In genomic region chr12:11881835-11882234, GRCh38 we compare ENCODE assay signal across 26 cellular contexts.
A peak's percentile ranks its signal among the peaks of the same experiment; 100 is the strongest.
DNase-seq lines count a peak whose midpoint lies in the region; ATAC-seq, FAIRE-seq and TF ChIP-seq lines count a peak whose summit lies in the region.
"Had no signal": no experiment of that assay in that cellular context is flagged by ENCODE, and none has a peak within 500 bp of the region (broad histone marks: within the 10 kb centered on the region; RNA-seq: fewer than 3 reads in every experiment).

No MANE protein-coding gene starts in this region.

- TF ChIP-seq POLR2A in endothelial cell of umbilical vein (IDR thresholded peaks at IDR 0.05; ENCODE audit: low read depth, low read length) (no peak), esophagus squamous epithelium (IDR thresholded peaks at IDR 0.05) (no peak)

- H4K20me1 ChIP-seq in OCI-LY1 (ENCODE audit: insufficient read depth, low read length) (no peaks in the 10 kb centered on the region), endothelial cell of umbilical vein (replicated peaks; ENCODE audit: control insufficient read depth, extremely low read depth, insufficient read depth, low read length) (no peaks in the 10 kb centered on the region)

- H3K4me2 ChIP-seq in OCI-LY1 (ENCODE audit: low read length) = no peak overlapping the region
- H3K4me2 ChIP-seq in endothelial cell of umbilical vein (ENCODE audit: insufficient read depth, low read length) = peak overlapping the region; percentile 3

- CTCF ChIA-PET in endothelial cell of umbilical vein (lab: Charles Lee) = interaction anchor here (1.2 kb wide), 1 partner anchor 300 kb away, joined by 5 read pairs; no protein-coding TSS in a partner anchor

- H3K9me3 ChIP-seq in OCI-LY1 (ENCODE audit: low read length) (no peaks in the 10 kb centered on the region), endothelial cell of umbilical vein (replicated peaks; ENCODE audit: control insufficient read depth, insufficient read depth, low read length) (no peaks in the 10 kb centered on the region), pancreas (no peaks in the 10 kb centered on the region), esophagus squamous epithelium (no peaks in the 10 kb centered on the region)
- H3K9me3 ChIP-seq: vagina had no signal

- intact Hi-C loops in endothelial cell of umbilical vein (cut with micrococcal nuclease) = loop anchor here (5.0 kb wide), 1 partner anchor 135 kb away; no protein-coding TSS in a partner anchor
- intact Hi-C loops in pancreas (cut with DNase I) = no loop called here
- intact Hi-C loops in esophagus squamous epithelium (cut with DNase I) = no loop called here

- H3K27me3 ChIP-seq in OCI-LY1 (ENCODE audit: insufficient read depth, low read length) = no peaks in the 10 kb centered on the region
- H3K27me3 ChIP-seq in endothelial cell of umbilical vein (ENCODE audit: control insufficient read depth in 2 of 2, insufficient read depth in 2 of 2, low read length in 2 of 2) = no peaks in the 10 kb centered on the region
- H3K27me3 ChIP-seq in rectal smooth muscle tissue (ENCODE audit: control insufficient read depth, insufficient read depth, low read length) = no peaks in the 10 kb centered on the region
- no peaks in the 10 kb centered on the region for H3K27me3 ChIP-seq in pancreas
- H3K27me3 ChIP-seq in esophagus squamous epithelium = no peaks in the 10 kb centered on the region
- H3K27me3 ChIP-seq: dorsolateral prefrontal cortex, vagina had no signal

- H3K36me3 ChIP-seq in OCI-LY1 (ENCODE audit: insufficient read depth, low read length) (peaks cover 13% of the 10 kb centered on the region; the same call in 1 of the 2 replicates), endothelial cell of umbilical vein (ENCODE audit: control insufficient read depth in 2 of 2, extremely low read depth in 1 of 2, insufficient read depth in 2 of 2, low read length in 2 of 2) (peaks cover 0 to 8% of the 10 kb centered on the region in 2 experiments), rectal smooth muscle tissue (ENCODE audit: control insufficient read depth, insufficient read depth, low read length) (peaks cover 2% of the 10 kb centered on the region), pancreas (no peaks in the 10 kb centered on the region), esophagus squamous epithelium (peaks cover 0 to 35% (median 0%) of the 10 kb centered on the region in 3 donors)

- no peaks in the 10 kb centered on the region for H3K9me1 ChIP-seq in endothelial cell of umbilical vein (replicated peaks; ENCODE audit: control insufficient read depth, extremely low read depth, insufficient read depth, low read length)

- H2AFZ ChIP-seq in OCI-LY1 (ENCODE audit: low read length) (no peak overlapping the region), endothelial cell of umbilical vein (ENCODE audit: low read depth, low read length) (no peak overlapping the region)

- no peak overlapping the region; the same call in 1 of the 2 replicates for H3K9ac ChIP-seq in OCI-LY1 (ENCODE audit: low read length)
- no peak overlapping the region for H3K9ac ChIP-seq in endothelial cell of umbilical vein (replicated peaks; ENCODE audit: extremely low read depth, insufficient read depth, low read length)
- H3K9ac ChIP-seq in rectal smooth muscle tissue (ENCODE audit: low read length) = no peak overlapping the region

- DNase-seq in DMS53 (lab: John Stamatoyannopoulos, UW) (peak; percentile 95), endothelial cell of umbilical vein (ENCODE audit: low read depth, low spot score) (no peak), glomerular visceral epithelial cell (ENCODE audit: extremely low spot score) (no peak), pancreas (no peak), NCI-H2196 treated with DMSO at 0.1 percent for 48 hours (lab: John Stamatoyannopoulos, UW; ENCODE audit: unreplicated experiment) (no peak), esophagus squamous epithelium (lab: John Stamatoyannopoulos, UW) (no peak)
- DNase-seq: activated CD4-positive, CD25-positive, alpha-beta regulatory T cell treated with anti-CD3 and anti-CD28 coated beads, Interleukin-2, amount 50 U/mL, for 72 hours; activated T-cell treated with anti-CD3 and anti-CD28 coated beads, Interleukin-2, amount 50 U/mL, for 48 hours; aorta; C1 segment of cervical spinal cord; caudate nucleus; dorsolateral prefrontal cortex; H9; hippocampal formation; naive thymus-derived CD4-positive, alpha-beta T cell; NCI-H1436 treated with DMSO at 0.1 percent for 48 hours; NCI-H2171; NCI-H526 treated with DMSO at 0.1 percent for 48 hours; right cardiac atrium; stimulated activated CD4-positive, alpha-beta T cell treated with anti-CD3 and anti-CD28 coated beads, Interleukin-15, amount 100 ng/mL, for 24 hours had no signal

- FAIRE-seq in endothelial cell of umbilical vein (lab: Jason Lieb, UNC) = peak; percentile 15
- no peak for FAIRE-seq in pancreas (lab: Jason Lieb, UNC)
- FAIRE-seq: G401.6 had no signal

- H3K79me2 ChIP-seq in OCI-LY1 (ENCODE audit: insufficient read depth, low read length) (no peaks in the 10 kb centered on the region), endothelial cell of umbilical vein (ENCODE audit: control insufficient read depth, insufficient read depth, low read length) (peaks cover 13% of the 10 kb centered on the region)

- BruUV-seq in endothelial cell of umbilical vein (replicated peaks; lab: Mats Ljungman, UMichigan) = no TSS peak

- H3K4me3 ChIP-seq in OCI-LY1 (ENCODE audit: low read depth, low read length, poor library complexity, severe bottlenecking) = no peak overlapping the region
- H3K4me3 ChIP-seq in endothelial cell of umbilical vein (replicated peaks in 1 of 3; ENCODE audit: insufficient read depth in 1 of 3, low read depth in 1 of 3, low read length in 3 of 3) = no peak overlapping the region
- H3K4me3 ChIP-seq in rectal smooth muscle tissue (ENCODE audit: low read length) = no peak overlapping the region
- no peak overlapping the region for H3K4me3 ChIP-seq in pancreas
- H3K4me3 ChIP-seq in esophagus squamous epithelium = no peak overlapping the region
- H3K4me3 ChIP-seq: dorsolateral prefrontal cortex, vagina had no signal

- peaks cover 68% of the 10 kb centered on the region for H3K4me1 ChIP-seq in OCI-LY1 (ENCODE audit: insufficient read depth, low read length, severe bottlenecking)
- peaks cover 77% of the 10 kb centered on the region for H3K4me1 ChIP-seq in endothelial cell of umbilical vein (ENCODE audit: control insufficient read depth, extremely low read depth, insufficient read depth, low read length)
- peaks cover 30% of the 10 kb centered on the region for H3K4me1 ChIP-seq in rectal smooth muscle tissue (ENCODE audit: control insufficient read depth, insufficient read depth, low read length)
- peaks cover 28 to 53% (median 28%) of the 10 kb centered on the region in 3 donors for H3K4me1 ChIP-seq in pancreas
- peaks cover 37 to 70% (median 43%) of the 10 kb centered on the region in 3 donors for H3K4me1 ChIP-seq in esophagus squamous epithelium

- POLR2A ChIA-PET in endothelial cell of umbilical vein (lab: Charles Lee) = no interaction called here

- WGBS in pancreas, 2 donors = 54 to 57% methylated on average over 2 of the region's 2 CpGs
- 88 to 93% methylated on average over 1 to 2 of the region's 2 CpGs for WGBS in esophagus squamous epithelium, 2 donors

- TF ChIP-seq CTCF in OCI-LY1 (IDR thresholded peaks at IDR 0.05; ENCODE audit: low read length) = no peak
- TF ChIP-seq CTCF in endothelial cell of umbilical vein (IDR thresholded peaks at IDR 0.05; ENCODE audit: extremely low read depth in 1 of 2, insufficient read depth in 1 of 2, low read depth in 1 of 2, low read length in 2 of 2) = no peak
- no peak for TF ChIP-seq CTCF in pancreas (IDR thresholded peaks at IDR 0.05)
- TF ChIP-seq CTCF in esophagus squamous epithelium (IDR thresholded peaks at IDR 0.05) = no peak

- no peak for ATAC-seq in pancreas
- ATAC-seq: activated naive CD4-positive, alpha-beta T cell treated with anti-CD3 and anti-CD28 coated beads, Interleukin-2, amount 50 U/mL, for 72 hours; naive thymus-derived CD4-positive, alpha-beta T cell; right cardiac atrium had no signal

- no peaks in the 10 kb centered on the region for H3K9me2 ChIP-seq in OCI-LY1 (ENCODE audit: low read depth, low read length)

- dilution Hi-C loops in endothelial cell of umbilical vein (cut with MboI; ENCODE audit: extremely low pct_ligation_motif_present, low sequenced_read_pairs) = no loop called here

- peak overlapping the region; percentile 67 for H3K27ac ChIP-seq in OCI-LY1 (ENCODE audit: low read depth, low read length, poor library complexity, severe bottlenecking)
- H3K27ac ChIP-seq in endothelial cell of umbilical vein (ENCODE audit: insufficient read depth, low read depth, low read length) = peak overlapping the region; percentile 30
- H3K27ac ChIP-seq in rectal smooth muscle tissue (ENCODE audit: low read depth, low read length) = peak overlapping the region; percentile 59
- H3K27ac ChIP-seq in pancreas = peak overlapping the region in 1 of 4 donors; percentile 18
- no peak overlapping the region for H3K27ac ChIP-seq in esophagus squamous epithelium
- H3K27ac ChIP-seq: dorsolateral prefrontal cortex, epithelial cell of prostate, vagina had no signal

- H3F3A ChIP-seq in OCI-LY1 (ENCODE audit: insufficient read depth, low read length) = no peaks in the 10 kb centered on the region

TF ChIP-seq in endothelial cell of umbilical vein, 7 proteins besides CTCF, POLR2A, EP300 and RAD21:
- TF ChIP-seq MYC (IDR thresholded peaks at IDR 0.05; ENCODE audit: low read depth, low read length) = no peak
- TF ChIP-seq POLR2AphosphoS5 (IDR thresholded peaks at IDR 0.05; ENCODE audit: insufficient read depth, low read depth, low read length) = no peak
- TF ChIP-seq JUN (IDR thresholded peaks at IDR 0.05; ENCODE audit: borderline replicate concordance, insufficient read depth, insufficient read length, low read depth) = no peak
- TF ChIP-seq FOS (IDR thresholded peaks at IDR 0.05; ENCODE audit: borderline replicate concordance, insufficient read depth, low read length) = no peak
- no peak for TF ChIP-seq GATA2 (IDR thresholded peaks at IDR 0.05; ENCODE audit: insufficient read depth, insufficient read length, low read depth, low read length)
- TF ChIP-seq MAX (IDR thresholded peaks at IDR 0.05; ENCODE audit: insufficient read depth, insufficient read length) = no peak

Comparison
In these comparisons a context has a peak if more than half of its experiments do, and no peak if none do; other contexts are left out.
1. H3K27ac ChIP-seq: peak in OCI-LY1 (single experiment), endothelial cell of umbilical vein (single experiment) and rectal smooth muscle tissue (single experiment); none in esophagus squamous epithelium (0 of 4).